ENCODE assay signal across 26 cellular contexts in genomic region chr2:27288610-27289009, GRCh38. TPM values are rescaled to one million over a fixed set of nuclear protein-coding genes. Genes with fewer than 3 reads are reported as not detected.
"Had no signal": no experiment of that assay in that cellular context is flagged by ENCODE, and none has a peak within 500 bp of the region (broad histone marks: within the 10 kb centered on the region; RNA-seq: fewer than 3 reads in every experiment).

No MANE protein-coding gene starts in this region.

- H3K4me2 ChIP-seq: hepatocyte, smooth muscle cell had no signal

- H2AFZ ChIP-seq: hepatocyte had no signal

- H3K27ac ChIP-seq: coronary artery, epithelial cell of prostate, esophagus squamous epithelium, hepatocyte, neutrophil, suprapubic skin had no signal

- H3K9me3 ChIP-seq: esophagus squamous epithelium, neutrophil, suprapubic skin, thyroid gland had no signal

- H3K79me2 ChIP-seq: hepatocyte had no signal

- H3K36me3 ChIP-seq: esophagus squamous epithelium, neutrophil, suprapubic skin, thyroid gland had no signal

- ATAC-seq: left colon; naive thymus-derived CD4-positive, alpha-beta T cell; right cardiac atrium; stimulated activated effector memory CD8-positive, alpha-beta T cell treated with anti-CD3 and anti-CD28 coated beads, Interleukin-12 subunit alpha, Interleukin-12 subunit beta, amount 100 ng/mL, for 72 hours; stimulated activated naive CD8-positive, alpha-beta T cell treated with anti-CD3 and anti-CD28 coated beads, Interleukin-15, Interleukin-2, amounts not matched to agents 100 U/mL and 50 U/mL, for 24 hours had no signal

- H3K4me3 ChIP-seq: coronary artery, esophagus squamous epithelium, hepatocyte, smooth muscle cell, suprapubic skin, thyroid gland had no signal

- H3K27me3 ChIP-seq: thyroid gland had no signal

- H3K4me1 ChIP-seq: suprapubic skin had no signal

- DNase-seq: effector memory CD4-positive, alpha-beta T cell; esophagus squamous epithelium; foreskin fibroblast; head of caudate nucleus; kidney; left colon; mammary epithelial cell; naive thymus-derived CD4-positive, alpha-beta T cell; nephron progenitor cell; right cardiac atrium; stimulated activated CD4-positive, alpha-beta T cell treated with anti-CD3 and anti-CD28 coated beads, Interleukin-2, amount 100 ng/mL, for 48 hours; stimulated activated CD8-positive, alpha-beta memory T cell treated with anti-CD3 and anti-CD28 coated beads, Interleukin-4, amount 100 ng/mL, for 48 hours; stimulated activated naive CD8-positive, alpha-beta T cell treated with anti-CD3 and anti-CD28 coated beads, Interleukin-15, Interleukin-2, amounts not matched to agents 100 U/mL and 50 U/mL, for 24 hours; thyroid gland had no signal

RNA-seq across cellular contexts. Expression of gene TRIM54, which starts 6.4 kb away (rescaled TPM):
- total RNA-seq: chondrocyte; esophagus squamous epithelium; hepatocyte; liver; mammary epithelial cell; mesenteric fat pad; mononuclear cell; naive thymus-derived CD4-positive, alpha-beta T cell; osteoblast; suprapubic skin had no signal
- polyA plus RNA-seq: hepatocyte; mammary epithelial cell; naive thymus-derived CD4-positive, alpha-beta T cell; smooth muscle cell had no signal

RNA-seq across cellular contexts. Expression of gene DNAJC5G, which starts 13.4 kb away (rescaled TPM):
- total RNA-seq: chondrocyte; hepatocyte; kidney; left colon; liver; mammary epithelial cell; mesenteric fat pad; mononuclear cell; naive thymus-derived CD4-positive, alpha-beta T cell; osteoblast; smooth muscle cell; suprapubic skin had no signal
- polyA plus RNA-seq: hepatocyte; liver; mammary epithelial cell; naive thymus-derived CD4-positive, alpha-beta T cell; smooth muscle cell had no signal

RNA-seq across cellular contexts. Expression of gene UCN, which starts 19.6 kb away (rescaled TPM):
- total RNA-seq: mononuclear cell had no signal

RNA-seq across cellular contexts. Expression of gene SLC30A3, which starts 25.8 kb away (rescaled TPM):
- total RNA-seq: left colon, liver, mesenteric fat pad, mononuclear cell, smooth muscle cell, suprapubic skin had no signal
- polyA plus RNA-seq: hepatocyte had no signal
